Comparison of ENCODE assay signal across 1 cellular context in genomic region chr11:43523632-43524031, GRCh38.
TF ChIP-seq lines count a peak whose summit lies in the region.

No MANE protein-coding gene starts in this region.

TF ChIP-seq in K562, 482 proteins besides CTCF, POLR2A, EP300 and RAD21 (continued from another document):
- TF ChIP-seq ZBTB40 (IDR thresholded peaks at IDR 0.05) (no peak), ZBTB40 (CRISPR knock-in tag; IDR thresholded peaks at IDR 0.05) (no peak), THAP12 (CRISPR knock-in tag; IDR thresholded peaks at IDR 0.05) (no peak), RBFOX2 (IDR thresholded peaks at IDR 0.05; ENCODE audit: low read depth, low read length) (no peak), CUX1 (CRISPR knock-in tag; IDR thresholded peaks at IDR 0.05) (no peak), ZSCAN29 (IDR thresholded peaks at IDR 0.05) (no peak), MITF (IDR thresholded peaks at IDR 0.05) (no peak), GTF3C2 (IDR thresholded peaks at IDR 0.05; ENCODE audit: borderline replicate concordance, extremely low read depth, insufficient read length) (no peak), EZH2 (IDR thresholded peaks at IDR 0.05; ENCODE audit: borderline replicate concordance, low read depth, low read length) (no peak), ZBTB8A (IDR thresholded peaks at IDR 0.05; ENCODE audit: partially characterized antibody) (no peak)
